Comparison of ENCODE assay signal across 15 cellular contexts in genomic region chr1:8059161-8059622, GRCh38. TPM values are rescaled to one million over a fixed set of nuclear protein-coding genes. Genes with fewer than 3 reads are reported as not detected.
DNase-seq lines count a peak whose midpoint lies in the region; ATAC-seq, FAIRE-seq and TF ChIP-seq lines count a peak whose summit lies in the region.
"Had no signal": no experiment of that assay in that cellular context is flagged by ENCODE, and none has a peak within 500 bp of the region (broad histone marks: within the 10 kb centered on the region; RNA-seq: fewer than 3 reads in every experiment).

No MANE protein-coding gene starts in this region.

- no peak for TF ChIP-seq EP300 in stomach (IDR thresholded peaks at IDR 0.05)

- peak; percentile 62 for DNase-seq in GM23248
- peak; percentile 87 for DNase-seq in amniotic epithelial cell (ENCODE audit: low read depth)
- peak; percentile 86 for DNase-seq in fibroblast of the aortic adventitia (ENCODE audit: low read depth)
- no peak for DNase-seq in stomach
- no peak for DNase-seq in sciatic nerve (ENCODE audit: low spot score)
- DNase-seq in NCI-H1436 (lab: John Stamatoyannopoulos, UW): no peak
- no peak for DNase-seq in GM19239 (ENCODE audit: insufficient read length, low spot score)
- DNase-seq in HUDEP-2 (lab: John Stamatoyannopoulos, UW; ENCODE audit: unreplicated experiment in 76 of 76): no peak
- DNase-seq: activated T-cell treated with anti-CD3 and anti-CD28 coated beads for 4 hours; dorsolateral prefrontal cortex; GF-D8; NCI-H1417; NCI-H524 treated with DMSO at 0.1 percent for 48 hours; stimulated activated CD4-positive, alpha-beta T cell treated with anti-CD3 and anti-CD28 coated beads, Interleukin-2, amount 100 ng/mL, for 48 hours had no signal

- no peak for FAIRE-seq in GM19239 (lab: Jason Lieb, UNC)

- no peaks in the 10 kb centered on the region for H4K20me1 ChIP-seq in GM23248 (ENCODE audit: insufficient read depth)

- H3F3A ChIP-seq in GM23248 (ENCODE audit: insufficient read depth): peaks cover 24% of the 10 kb centered on the region

- TF ChIP-seq POLR2A in stomach (IDR thresholded peaks at IDR 0.05): no peak

- H3K9ac ChIP-seq in GM23248: no peak overlapping the region; the same call in 1 of the 2 replicates

- H3K4me3 ChIP-seq in GM23248 (no peak overlapping the region), fibroblast of the aortic adventitia (ENCODE audit: low read depth, low read length) (no peak overlapping the region), stomach (no peak overlapping the region)
- H3K4me3 ChIP-seq: dorsolateral prefrontal cortex had no signal

- H3K9me3 ChIP-seq in GM23248 (ENCODE audit: low read depth) (no peaks in the 10 kb centered on the region), stomach (no peaks in the 10 kb centered on the region)

- peak overlapping the region; percentile 8 for H3K4me2 ChIP-seq in GM23248 (ENCODE audit: unreplicated experiment)

- H3K4me1 ChIP-seq in GM23248 (ENCODE audit: insufficient read depth) (peaks cover 36% of the 10 kb centered on the region), stomach (peaks cover 28 to 82% (median 55%) of the 10 kb centered on the region in 4 donors)

- peak overlapping the region; percentile 40 for H3K27ac ChIP-seq in GM23248
- H3K27ac ChIP-seq in stomach: peak overlapping the region in 4 of 5 donors; percentile 83 to 89 (median 84)
- H3K27ac ChIP-seq: C4-2B, dorsolateral prefrontal cortex had no signal

- intact Hi-C loops in stomach (cut with DNase I; ENCODE audit: low total_unique reads) (no loop called here), sciatic nerve (cut with DNase I) (no loop called here)

- no peaks in the 10 kb centered on the region for H3K9me2 ChIP-seq in GM23248 (ENCODE audit: insufficient read depth)

- no peak for ATAC-seq in sciatic nerve

- WGBS in GM23248 (ENCODE audit: low coverage in 1 of 2, low lambda C conversion rate in 2 of 2, missing lambda C conversion rate in 2 of 2), 2 experiments: 68 to 76% methylated on average over 6 of the region's 6 CpGs
- WGBS in stomach, 5 donors: 67 to 81% (median 69%) methylated on average over 6 of the region's 6 CpGs

- no peaks in the 10 kb centered on the region for H3K79me2 ChIP-seq in GM23248 (ENCODE audit: insufficient read depth)

- H3K27me3 ChIP-seq in GM23248 (replicated peaks; ENCODE audit: insufficient read depth) (no peaks in the 10 kb centered on the region), stomach (no peaks in the 10 kb centered on the region)
- H3K27me3 ChIP-seq: dorsolateral prefrontal cortex had no signal

- no peak overlapping the region for H2AFZ ChIP-seq in GM23248

- H3K36me3 ChIP-seq in GM23248 (ENCODE audit: low read depth) (no peaks in the 10 kb centered on the region), stomach (no peaks in the 10 kb centered on the region)

- in situ Hi-C loops in GM23248 (cut with MboI): no loop called here

- no peak for TF ChIP-seq CTCF in fibroblast of the aortic adventitia (IDR thresholded peaks at IDR 0.05; ENCODE audit: insufficient read depth, low read length)
- no peak for TF ChIP-seq CTCF in stomach (IDR thresholded peaks at IDR 0.05)

RNA-seq across cellular contexts. Expression of gene ERRFI1, which starts 33.1 kb away (rescaled TPM):
- 50.8 and 55.1 TPM in 2 replicates for total RNA-seq in GM23248 (2014; rRNA removed; shearing (Covaris generic))
- polyA plus RNA-seq in GM23248 (2016; fragmentation: Nextera tagmentation; extraction: Ambion mirVana) (29.7 and 31.3 TPM in 2 replicates), stomach (10 to 100 TPM; 31.4 to 47.7 (median 41.4) TPM)
- total RNA-seq in fibroblast of the aortic adventitia (ENCODE audit: low replicate concordance) (46.4 and 106 TPM in 2 replicates), stomach (100 to 1,000 TPM in 3 of 5 donors, 10 to 100 TPM in 1, 1 to 10 TPM in 1; 3.5 to 201 (median 134) TPM), sciatic nerve (33.7 TPM)

Comparison
In these comparisons a context has a peak if more than half of its experiments do, and no peak if none do; other contexts are left out.
1. DNase-seq: peak in GM23248 (single experiment), amniotic epithelial cell (single experiment) and fibroblast of the aortic adventitia (single experiment); none in stomach (single experiment), sciatic nerve (single experiment), NCI-H1436 (single experiment), GM19239 (single experiment) and HUDEP-2 (0 of 76).